Comparison of ENCODE assay signal across 11 cellular contexts in genomic region chr7:130971297-130971696, GRCh38.
A peak's percentile ranks its signal among the peaks of the same experiment; 100 is the strongest.
DNase-seq lines count a peak whose midpoint lies in the region; ATAC-seq and TF ChIP-seq lines count a peak whose summit lies in the region.
"Had no signal": no experiment of that assay in that cellular context is flagged by ENCODE, and none has a peak within 500 bp of the region (broad histone marks: within the 10 kb centered on the region; RNA-seq: fewer than 3 reads in every experiment).

No MANE protein-coding gene starts in this region.

- H3K27ac Mint-ChIP-seq in T-helper 17 cell: peak overlapping the region; percentile 95
- peak overlapping the region; percentile 98 for H3K27ac Mint-ChIP-seq in activated naive CD8-positive, alpha-beta T cell

- H3K9me3 Mint-ChIP-seq in activated naive CD8-positive, alpha-beta T cell (ENCODE audit: low read depth): no peaks in the 10 kb centered on the region

- no peaks in the 10 kb centered on the region for H3K9me3 ChIP-seq in T-helper 17 cell (ENCODE audit: control insufficient read depth, low read length, poor library complexity, severe bottlenecking)

- peak overlapping the region; percentile 83 for H3K4me3 Mint-ChIP-seq in T-helper 17 cell
- H3K4me3 Mint-ChIP-seq in activated naive CD8-positive, alpha-beta T cell: peak overlapping the region; percentile 77
- H3K4me3 Mint-ChIP-seq: neural crest cell had no signal

- peaks cover 49% of the 10 kb centered on the region for H3K4me1 Mint-ChIP-seq in T-helper 17 cell
- H3K4me1 Mint-ChIP-seq in activated naive CD8-positive, alpha-beta T cell (ENCODE audit: low read depth): peaks cover 88% of the 10 kb centered on the region
- H3K4me1 Mint-ChIP-seq: neural crest cell had no signal

- no peaks in the 10 kb centered on the region for H3K27me3 Mint-ChIP-seq in T-helper 17 cell
- no peaks in the 10 kb centered on the region for H3K27me3 Mint-ChIP-seq in activated naive CD8-positive, alpha-beta T cell

- DNase-seq in ELR (ENCODE audit: low read depth) (peak; percentile 52), T-helper 17 cell (no peak), NCI-H82 (lab: John Stamatoyannopoulos, UW) (no peak), omental fat pad (ENCODE audit: low spot score) (no peak)
- peak; percentile 90 for DNase-seq in stimulated activated CD4-positive, alpha-beta T cell treated with anti-CD3 and anti-CD28 coated beads, Interleukin-1b, Interleukin-23, amount 100 ng/mL, for 48 hours
- DNase-seq: amygdala had no signal

- TF ChIP-seq CTCF in omental fat pad (IDR thresholded peaks at IDR 0.05): no peak

- peaks cover 11% of the 10 kb centered on the region for H3K36me3 Mint-ChIP-seq in T-helper 17 cell (ENCODE audit: low read depth)
- H3K36me3 Mint-ChIP-seq in activated naive CD8-positive, alpha-beta T cell: peaks cover 37% of the 10 kb centered on the region

- ATAC-seq in T-helper 17 cell (peak; percentile 36), GM19397 (IDR thresholded peaks at IDR 0.05; ENCODE audit: unreplicated experiment) (no peak), HG03159 (IDR thresholded peaks at IDR 0.05; ENCODE audit: unreplicated experiment) (no peak), omental fat pad (ENCODE audit: low FRiP score) (no peak)
- ATAC-seq: GM12878 had no signal

Comparison
In these comparisons a context has a peak if more than half of its experiments do, and no peak if none do; other contexts are left out.
1. DNase-seq: peak in ELR (single experiment) and stimulated activated CD4-positive, alpha-beta T cell treated with anti-CD3 and anti-CD28 coated beads, Interleukin-1b, Interleukin-23, amount 100 ng/mL, for 48 hours (single experiment); none in T-helper 17 cell (0 of 3), NCI-H82 (single experiment) and omental fat pad (single experiment).